26 cellular contexts compared by ENCODE assay signal in the genomic region with DNA sequence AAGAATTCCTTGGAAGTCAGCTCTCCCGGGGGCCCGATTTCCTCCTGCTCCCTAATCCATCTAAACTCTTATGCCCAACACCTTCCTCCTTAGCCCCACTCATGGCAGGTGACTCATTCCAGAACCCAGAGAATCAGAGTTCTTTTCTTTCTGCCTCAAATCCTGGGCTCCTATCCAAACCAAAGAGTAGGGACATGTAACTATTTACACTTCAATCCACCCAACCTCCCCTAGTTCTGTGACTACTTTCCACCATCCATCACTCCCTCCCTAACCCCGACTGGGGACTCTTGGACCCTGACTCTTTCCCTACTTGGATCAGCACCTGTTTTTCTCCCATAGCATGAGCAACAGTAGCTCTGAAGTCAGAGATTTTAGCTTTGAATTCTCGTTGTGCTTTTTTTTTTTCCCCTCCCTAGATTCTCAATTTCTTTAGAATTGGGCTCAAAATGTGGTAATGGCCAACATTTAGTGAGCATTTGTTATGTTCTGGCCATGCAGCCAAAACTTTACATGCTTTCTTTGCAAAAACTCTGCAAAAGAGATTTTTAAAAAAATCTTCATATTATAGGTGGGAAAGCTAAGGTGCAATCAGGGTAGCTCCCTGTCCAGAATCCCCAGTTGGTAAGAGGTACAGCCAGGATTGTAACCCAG. TPM values are rescaled to one million over a fixed set of nuclear protein-coding genes. Genes with fewer than 3 reads are reported as not detected.
DNase-seq lines count a peak whose midpoint lies in the region; ATAC-seq, FAIRE-seq and TF ChIP-seq lines count a peak whose summit lies in the region.
"Had no signal": no experiment of that assay in that cellular context is flagged by ENCODE, and none has a peak within 500 bp of the region (broad histone marks: within the 10 kb centered on the region; RNA-seq: fewer than 3 reads in every experiment).

No MANE protein-coding gene starts in this region.

- H3K27me3 ChIP-seq in GM23248 (replicated peaks; ENCODE audit: insufficient read depth): no peaks in the 10 kb centered on the region
- H3K27me3 ChIP-seq in body of pancreas: no peaks in the 10 kb centered on the region
- H3K27me3 ChIP-seq in small intestine (ENCODE audit: control insufficient read depth in 2 of 2, insufficient read depth in 2 of 2, low read length in 2 of 2): no peaks in the 10 kb centered on the region
- H3K27me3 ChIP-seq in adrenal gland: no peaks in the 10 kb centered on the region
- H3K27me3 ChIP-seq: Peyer's patch had no signal

- H3K4me3 ChIP-seq in GM23248 (no peak overlapping the region), body of pancreas (no peak overlapping the region), small intestine (ENCODE audit: low read depth in 1 of 2, low read length in 2 of 2) (no peak overlapping the region), adrenal gland (no peak overlapping the region)
- H3K4me3 ChIP-seq: Peyer's patch had no signal

- WGBS in GM23248 (ENCODE audit: low coverage in 1 of 2, low lambda C conversion rate in 2 of 2, missing lambda C conversion rate in 2 of 2), 2 experiments: 25 to 32% methylated on average over 3 to 4 of the region's 4 CpGs
- WGBS in body of pancreas, 2 donors: 20 to 33% methylated on average over 3 to 4 of the region's 4 CpGs
- 9 to 29% (median 16%) methylated on average over 4 of the region's 4 CpGs for WGBS in small intestine, 3 donors
- WGBS in adrenal gland, 4 donors: 25 to 36% (median 28%) methylated on average over 3 to 4 of the region's 4 CpGs

- no peak overlapping the region for H3K9ac ChIP-seq in GM23248

- TF ChIP-seq CTCF in body of pancreas (IDR thresholded peaks at IDR 0.05) (no peak), adrenal gland (IDR thresholded peaks at IDR 0.05) (no peak)

- peak; percentile 3 for DNase-seq in GM23248
- peak; percentile 16 to 39 (median 22) for DNase-seq in body of pancreas
- no peak for DNase-seq in left lobe of liver (ENCODE audit: low spot score)
- DNase-seq in small intestine: peak; percentile 77
- DNase-seq in adrenal gland: no peak
- no peak for DNase-seq in SK-N-DZ (ENCODE audit: low spot score)
- DNase-seq in HEK293T (ENCODE audit: extremely low spot score): no peak
- DNase-seq: activated naive CD8-positive, alpha-beta T cell treated with anti-CD3 and anti-CD28 coated beads, Interleukin-2, amount 50 U/mL, for 24 hours; head of caudate nucleus; HFFc6; immature natural killer cell; Kasumi-1; NCI-H1417 treated with DMSO at 0.1 percent for 48 hours; NCI-H2227 treated with DMSO at 0.1 percent for 48 hours; Peyer's patch; stimulated activated CD4-positive, alpha-beta T cell treated with anti-CD3 and anti-CD28 coated beads, Interleukin-15, amount 100 ng/mL, for 24 hours; T1000 had no signal

- in situ Hi-C loops in GM23248 (cut with MboI): no loop called here

- H4K20me1 ChIP-seq in GM23248 (ENCODE audit: insufficient read depth): no peaks in the 10 kb centered on the region

- H2AFZ ChIP-seq in GM23248: no peak overlapping the region

- no peaks in the 10 kb centered on the region for H3F3A ChIP-seq in GM23248 (ENCODE audit: insufficient read depth)

- H3K4me1 ChIP-seq in GM23248 (ENCODE audit: insufficient read depth) (no peaks in the 10 kb centered on the region), body of pancreas (peaks cover 15% of the 10 kb centered on the region), small intestine (ENCODE audit: control insufficient read depth in 2 of 2, insufficient read depth in 1 of 2, low read depth in 1 of 2, low read length in 1 of 2) (peaks cover 0 to 2% of the 10 kb centered on the region in 2 donors), adrenal gland (replicated peaks in 1 of 2) (no peaks in the 10 kb centered on the region)
- H3K4me1 ChIP-seq: Peyer's patch had no signal

- H3K36me3 ChIP-seq in GM23248 (ENCODE audit: low read depth) (no peaks in the 10 kb centered on the region), body of pancreas (replicated peaks in 1 of 2; ENCODE audit: insufficient read depth in 1 of 2, low read depth in 2 of 2) (no peaks in the 10 kb centered on the region), small intestine (ENCODE audit: control insufficient read depth in 2 of 2, insufficient read depth in 2 of 2, low read length in 2 of 2) (no peaks in the 10 kb centered on the region), adrenal gland (replicated peaks in 1 of 2) (no peaks in the 10 kb centered on the region)
- H3K36me3 ChIP-seq: Peyer's patch had no signal

- no peak for TF ChIP-seq POLR2A in body of pancreas (IDR thresholded peaks at IDR 0.05)
- TF ChIP-seq POLR2A in adrenal gland (IDR thresholded peaks at IDR 0.05): no peak

- CTCF ChIA-PET in HEK293T (lab: Yijun Ruan, JAX): no interaction called here

- no peak overlapping the region for H3K4me2 ChIP-seq in GM23248 (ENCODE audit: unreplicated experiment)

- no peaks in the 10 kb centered on the region for H3K9me2 ChIP-seq in GM23248 (ENCODE audit: insufficient read depth)

- H3K27ac ChIP-seq in GM23248: no peak overlapping the region
- peak overlapping the region in 2 of 4 donors; percentile 40 to 52 for H3K27ac ChIP-seq in body of pancreas
- no peak overlapping the region for H3K27ac ChIP-seq in small intestine (ENCODE audit: low read depth in 1 of 2, low read length in 1 of 2)
- H3K27ac ChIP-seq in adrenal gland: no peak overlapping the region

- POLR2A ChIA-PET in HEK293T (lab: Yijun Ruan, JAX): no interaction called here

- peak; percentile 41 for FAIRE-seq in small intestine (lab: Jason Lieb, UNC)

- H3K9me3 ChIP-seq in GM23248 (ENCODE audit: low read depth) (no peaks in the 10 kb centered on the region), body of pancreas (no peaks in the 10 kb centered on the region), small intestine (ENCODE audit: control insufficient read depth, low read depth) (no peaks in the 10 kb centered on the region), adrenal gland (replicated peaks in 1 of 3) (no peaks in the 10 kb centered on the region)
- H3K9me3 ChIP-seq: Peyer's patch had no signal

- intact Hi-C loops in body of pancreas (cut with DNase I) (no loop called here), adrenal gland (cut with DNase I) (no loop called here)

- no peaks in the 10 kb centered on the region for H3K79me2 ChIP-seq in GM23248 (ENCODE audit: insufficient read depth)

- ATAC-seq in body of pancreas (peak; percentile 87), left lobe of liver (peak; percentile 97), GM18498 (IDR thresholded peaks at IDR 0.05; ENCODE audit: unreplicated experiment) (no peak)
- ATAC-seq: activated CD4-positive, CD25-positive, alpha-beta regulatory T cell treated with anti-CD3 and anti-CD28 coated beads, Interleukin-2, amount 50 U/mL, for 24 hours; activated naive CD8-positive, alpha-beta T cell treated with anti-CD3 and anti-CD28 coated beads, Interleukin-2, amount 50 U/mL, for 24 hours; activated T-helper 17 cell treated with anti-CD3 and anti-CD28 coated beads, Interleukin-2, amount 50 U/mL, for 72 hours; SK-N-SH treated with all-trans-retinoic acid at 6 μM for 48 hours; stimulated activated memory B cell treated with anti-CD40 and anti-IgM and Interleukin-4, amounts not matched to agents 10 μg/mL and 1 μg/mL and 100 μg/mL, for 72 hours had no signal

TF ChIP-seq in HEK293T, 16 proteins besides CTCF, POLR2A, EP300 and RAD21:
- TF ChIP-seq SUZ12 (IDR thresholded peaks at IDR 0.05): no peak

RNA-seq across cellular contexts. Expression of a gene that starts 7.5 kb away (rescaled TPM):
- not detected in 2 replicates for total RNA-seq in GM23248 (2014; rRNA removed; shearing (Covaris generic))
- polyA plus RNA-seq in GM23248 (2016; fragmentation: Nextera tagmentation; extraction: Ambion mirVana) (not detected in 2 replicates), small intestine (1 to 10 TPM in 1 of 3 donors, under 1 TPM in 1, not detected in 1; 0.09 to 3.6 TPM), adrenal gland (under 1 TPM in 1 of 3 donors, not detected in 2; 0.11 TPM)
- total RNA-seq in body of pancreas (under 1 TPM in 1 of 2 donors, not detected in 1; 0.78 TPM), left lobe of liver (501 TPM), adrenal gland (under 1 TPM in 1 of 8 donors, not detected in 7; 0.15 TPM)
- not detected in 2 replicates for polyA plus RNA-seq in SK-N-DZ (2014; cell fraction: cytosol; rRNA removed)
- not detected in 2 replicates for polyA plus RNA-seq in SK-N-DZ (2014; cell fraction: nucleus; rRNA removed)
- total RNA-seq: activated T-helper 17 cell treated with anti-CD3 and anti-CD28 coated beads, Interleukin-2, amount 50 U/mL, for 72 hours; cardiac septum; fibroblast of lung; HFFc6; mesenteric fat pad; ureter had no signal
- polyA plus RNA-seq: fibroblast of lung, immature natural killer cell had no signal

Comparison
In these comparisons a context has a peak if more than half of its experiments do, and no peak if none do; other contexts are left out.
1. DNase-seq: peak in GM23248 (single experiment), body of pancreas (4 of 4) and small intestine (single experiment); none in left lobe of liver (single experiment), adrenal gland (0 of 7), SK-N-DZ (single experiment) and HEK293T (single experiment).
2. RNA of a gene that starts 7.5 kb away (total RNA-seq): 501 TPM in left lobe of liver (single experiment); 0.78 TPM in body of pancreas, not detected in GM23248 and 0.15 TPM in adrenal gland; every median in the first group is over 100 times any median in the second.